Comparison of ENCODE assay signal across 8 cellular contexts in genomic region chr12:92827836-92828431, GRCh38.
DNase-seq lines count a peak whose midpoint lies in the region; ATAC-seq, FAIRE-seq and TF ChIP-seq lines count a peak whose summit lies in the region.

No MANE protein-coding gene starts in this region.

- FAIRE-seq in GM12892 (lab: Jason Lieb, UNC), result peak; percentile 5
- FAIRE-seq in islet of Langerhans (lab: Jason Lieb, UNC), result peak; percentile 62

- peak; percentile 22 for DNase-seq in AG08396 (ENCODE audit: low spot score)
- peak; percentile 5 for DNase-seq in GM12892 (ENCODE audit: insufficient read length)
- peak; percentile 38 for DNase-seq in NCI-H460 (ENCODE audit: extremely low read depth, low read depth)
- DNase-seq in activated naive CD4-positive, alpha-beta T cell treated with anti-CD3 and anti-CD28 coated beads, Interleukin-2, amount 50 U/mL, for 16 hours, result peak; percentile 45
- peak; percentile 30 for DNase-seq in stromal cell of bone marrow (ENCODE audit: low read depth)
- DNase-seq in posterior vena cava (ENCODE audit: low spot score), result no peak

- intact Hi-C loops in posterior vena cava (cut with DNase I), result no loop called here

- TF ChIP-seq POLR2A in GM12892 (IDR thresholded peaks at IDR 0.05; ENCODE audit: low read depth, low read length), result no peak

- ATAC-seq in GM21526 (IDR thresholded peaks at IDR 0.05; ENCODE audit: low FRiP score, unreplicated experiment), result no peak
